15 cellular contexts compared by ENCODE assay signal in genomic region chr11:102118937-102119336, GRCh38. TPM values are rescaled to one million over a fixed set of nuclear protein-coding genes. Genes with fewer than 3 reads are reported as not detected.
DNase-seq lines count a peak whose midpoint lies in the region; ATAC-seq and TF ChIP-seq lines count a peak whose summit lies in the region.
"Had no signal": no experiment of that assay in that cellular context is flagged by ENCODE, and none has a peak within 500 bp of the region (broad histone marks: within the 10 kb centered on the region; RNA-seq: fewer than 3 reads in every experiment).

No MANE protein-coding gene starts in this region.

- H3K4me2 ChIP-seq in IMR-90 (ENCODE audit: low read depth, low read length), result peak overlapping the region; percentile 55

- peaks cover 22% of the 10 kb centered on the region for H3K9me3 Mint-ChIP-seq in endodermal cell
- H3K9me3 Mint-ChIP-seq in nephron progenitor cell, result peaks cover 25% of the 10 kb centered on the region

- H3K18ac ChIP-seq in IMR-90 (ENCODE audit: low read depth, low read length), result peak overlapping the region; percentile 1; the same call in 1 of the 2 replicates

- DNase-seq in IMR-90, result no peak
- peak; percentile 70 for DNase-seq in endodermal cell
- DNase-seq in nephron progenitor cell, result peak; percentile 31
- no peak for DNase-seq in stimulated activated naive CD4-positive, alpha-beta T cell treated with Interleukin-2 at 50 U/mL for 16 hours (lab: John Stamatoyannopoulos, UW)
- DNase-seq in suprapubic skin (ENCODE audit: low spot score in 2 of 2), result no peak
- no peak for DNase-seq in NCI-H1694 treated with DMSO at 0.1 percent for 48 hours (lab: John Stamatoyannopoulos, UW)
- DNase-seq in NCI-H2227 (lab: John Stamatoyannopoulos, UW; ENCODE audit: unreplicated experiment), result no peak
- DNase-seq: activated CD4-positive, CD25-positive, alpha-beta regulatory T cell; activated naive CD4-positive, alpha-beta T cell treated with Interleukin-2 at 50 U/mL for 16 hours; NCI-H1694; NCI-H526; Peyer's patch; stimulated activated CD4-positive, alpha-beta T cell treated with anti-CD3 and anti-CD28 coated beads, Interleukin-2, amount 100 ng/mL, for 48 hours had no signal

- intact Hi-C loops in IMR-90 (cut with micrococcal nuclease), result no loop called here

- H4K8ac ChIP-seq in IMR-90 (ENCODE audit: low read depth in 2 of 2, low read length in 2 of 2), result peak overlapping the region in 1 of 2 experiments; percentile 57; a peak in 2 of 4 replicates

- H3K27ac ChIP-seq in ACC112 (ENCODE audit: low read depth, low read length) (peak overlapping the region; percentile 72), IMR-90 (ENCODE audit: insufficient read depth, low read length) (peak overlapping the region; percentile 57), endodermal cell (ENCODE audit: low read depth, low read length) (no peak overlapping the region), suprapubic skin (no peak overlapping the region)
- H3K27ac ChIP-seq: Peyer's patch, right atrium auricular region had no signal

- dilution Hi-C loops in IMR-90 (cut with HindIII; ENCODE audit: low sequenced_read_pairs, unreplicated experiment), result no loop called here

- in situ Hi-C loops in IMR-90 (cut with MboI; ENCODE audit: low sequenced_read_pairs), result no loop called here

- TF ChIP-seq POLR2A in IMR-90 (IDR thresholded peaks at IDR 0.05; ENCODE audit: low read depth, low read length) (no peak), suprapubic skin (IDR thresholded peaks at IDR 0.05) (no peak)

- H4K20me1 ChIP-seq in IMR-90 (ENCODE audit: insufficient read depth, low read length), result peaks cover 52% of the 10 kb centered on the region

- H2AK5ac ChIP-seq in IMR-90 (ENCODE audit: low read depth, low read length), result 0 out of 2 replicates have a peak overlapping the region, but pooled peaks have one; percentile 49

- no peak overlapping the region for H2AK9ac ChIP-seq in IMR-90 (replicated peaks; ENCODE audit: low read depth, low read length, poor library complexity)

- no peak for TF ChIP-seq EP300 in suprapubic skin (IDR thresholded peaks at IDR 0.05)

- TF ChIP-seq CTCF in IMR-90 (conservative IDR thresholded peaks at IDR 0.05; ENCODE audit: low read depth, low read length) (no peak), endodermal cell (conservative IDR thresholded peaks at IDR 0.05) (no peak), nephron progenitor cell (IDR thresholded peaks at IDR 0.05) (no peak), suprapubic skin (IDR thresholded peaks at IDR 0.05) (no peak)

- peaks cover 71% of the 10 kb centered on the region for H3K4me1 ChIP-seq in ACC112 (ENCODE audit: control insufficient read depth, insufficient read depth, low read length, unreplicated experiment)
- peaks cover 26% of the 10 kb centered on the region for H3K4me1 ChIP-seq in IMR-90 (ENCODE audit: control insufficient read depth, insufficient read depth, low read length)
- peaks cover 34% of the 10 kb centered on the region for H3K4me1 ChIP-seq in endodermal cell (ENCODE audit: control insufficient read depth, insufficient read depth, low read length)
- peaks cover 61% of the 10 kb centered on the region for H3K4me1 ChIP-seq in suprapubic skin

- no peak overlapping the region for H3K56ac ChIP-seq in IMR-90 (ENCODE audit: extremely low read depth, insufficient read depth, low read length)

- CTCF ChIA-PET in IMR-90 (lab: Yijun Ruan, JAX), result interaction anchor here (0.7 to 1.5 kb wide), 2 partner anchors 21 to 727 kb away, joined by 3 to 5 read pairs; no protein-coding TSS in a partner anchor

- H4K5ac ChIP-seq in IMR-90 (ENCODE audit: low read depth, low read length), result peak overlapping the region; percentile 4; the same call in 1 of the 2 replicates

- no peak for ATAC-seq in IMR-90 (ENCODE audit: low read depth)

- no peak overlapping the region for H2AFZ ChIP-seq in ACC112 (ENCODE audit: low read length, unreplicated experiment)
- H2AFZ ChIP-seq in IMR-90 (replicated peaks; ENCODE audit: low read length, poor library complexity), result no peak overlapping the region

- peaks cover 44% of the 10 kb centered on the region for H3K36me3 Mint-ChIP-seq in endodermal cell (ENCODE audit: low read depth)
- peaks cover 47% of the 10 kb centered on the region for H3K36me3 Mint-ChIP-seq in nephron progenitor cell (ENCODE audit: low read depth)

- H2BK20ac ChIP-seq in IMR-90 (ENCODE audit: low read depth, low read length), result no peak overlapping the region

- peak overlapping the region; percentile 73 for H2BK5ac ChIP-seq in IMR-90 (ENCODE audit: low read depth, low read length, poor library complexity, severe bottlenecking)

- H3K9me1 ChIP-seq in IMR-90 (ENCODE audit: insufficient read depth, low read length), result peaks cover 11% of the 10 kb centered on the region

- 50% methylated on average over 1 of the region's 3 CpGs; no CpG with 5 or more reads in 1 of the 2 experiments for WGBS in IMR-90 (ENCODE audit: extremely low coverage in 2 of 2, insufficient read length in 1 of 2), 2 experiments
- WGBS in endodermal cell (ENCODE audit: insufficient coverage in 1 of 2, insufficient read length in 1 of 2), 2 experiments, result 6 to 14% methylated on average over 1 to 3 of the region's 3 CpGs
- 38% methylated on average over 3 of the region's 3 CpGs for WGBS in suprapubic skin

- no peak overlapping the region for H3K4me3 ChIP-seq in ACC112 (ENCODE audit: low read depth, low read length)
- H3K4me3 ChIP-seq in IMR-90 (ENCODE audit: insufficient read depth, low read depth, low read length), result no peak overlapping the region
- peak overlapping the region; percentile 76 for H3K4me3 ChIP-seq in endodermal cell (ENCODE audit: low read length)
- no peak overlapping the region for H3K4me3 ChIP-seq in suprapubic skin
- H3K4me3 ChIP-seq: Peyer's patch, right atrium auricular region had no signal

- H3K27me3 ChIP-seq in ACC112 (ENCODE audit: insufficient read depth, low read length) (no peaks in the 10 kb centered on the region), IMR-90 (ENCODE audit: control insufficient read depth, insufficient read depth, low read length) (no peaks in the 10 kb centered on the region), endodermal cell (ENCODE audit: control insufficient read depth, insufficient read depth, low read length, poor library complexity, severe bottlenecking) (no peaks in the 10 kb centered on the region), suprapubic skin (no peaks in the 10 kb centered on the region)
- H3K27me3 ChIP-seq: Peyer's patch, right atrium auricular region had no signal

- H2BK120ac ChIP-seq in IMR-90 (ENCODE audit: low read depth, low read length), result no peak overlapping the region

- H3K4me3 Mint-ChIP-seq in endodermal cell, result peak overlapping the region; percentile 97
- peak overlapping the region; percentile 71 for H3K4me3 Mint-ChIP-seq in nephron progenitor cell

- no peak for TF ChIP-seq RAD21 in IMR-90 (IDR thresholded peaks at IDR 0.05; ENCODE audit: low read length)

- 0 out of 2 replicates have a peak overlapping the region, but pooled peaks have one; percentile 16 for H3K14ac ChIP-seq in IMR-90 (replicated peaks; ENCODE audit: low read depth, low read length)

- no peak overlapping the region for H4K91ac ChIP-seq in IMR-90 (ENCODE audit: insufficient read depth, low read depth, low read length)

- peaks cover 65% of the 10 kb centered on the region for H3K4me1 Mint-ChIP-seq in endodermal cell
- H3K4me1 Mint-ChIP-seq in nephron progenitor cell, result peaks cover 72% of the 10 kb centered on the region

- H2BK15ac ChIP-seq in IMR-90 (ENCODE audit: low read depth, low read length), result peak overlapping the region; percentile 46; the same call in 1 of the 3 replicates

- BruUV-seq in IMR-90 (replicated peaks; lab: Mats Ljungman, UMichigan), result no TSS peak

- H3K9ac ChIP-seq in IMR-90 (ENCODE audit: low read depth, low read length), result no peak overlapping the region
- no peak overlapping the region for H3K9ac ChIP-seq in endodermal cell (ENCODE audit: extremely low read depth, low read length, poor library complexity, severe bottlenecking)

- H3K27ac Mint-ChIP-seq in endodermal cell (peak overlapping the region; percentile 46), nephron progenitor cell (peak overlapping the region; percentile 98)

- H3K36me3 ChIP-seq in ACC112 (ENCODE audit: insufficient read depth, low read length) (peaks cover 17% of the 10 kb centered on the region), IMR-90 (ENCODE audit: control insufficient read depth, insufficient read depth, low read length) (peaks cover 6% of the 10 kb centered on the region), endodermal cell (ENCODE audit: control insufficient read depth, insufficient read depth, low read length) (peaks cover 51% of the 10 kb centered on the region), suprapubic skin (no peaks in the 10 kb centered on the region)
- H3K36me3 ChIP-seq: Peyer's patch had no signal

- H3K79me1 ChIP-seq in IMR-90 (ENCODE audit: low read depth in 1 of 2, low read length in 2 of 2), result peaks cover 0 to 32% of the 10 kb centered on the region in 2 experiments; a peak in 2 of 4 replicates

- no peaks in the 10 kb centered on the region for H3K27me3 Mint-ChIP-seq in endodermal cell (ENCODE audit: insufficient read depth)
- peaks cover 4% of the 10 kb centered on the region for H3K27me3 Mint-ChIP-seq in nephron progenitor cell (ENCODE audit: low read depth, poor library complexity)

- no peaks in the 10 kb centered on the region for H3K9me3 ChIP-seq in IMR-90 (ENCODE audit: control insufficient read depth, insufficient read depth, low read length)
- H3K9me3 ChIP-seq in endodermal cell (ENCODE audit: control insufficient read depth, low read length), result peaks cover 20% of the 10 kb centered on the region
- no peaks in the 10 kb centered on the region for H3K9me3 ChIP-seq in suprapubic skin
- H3K9me3 ChIP-seq: Peyer's patch, right atrium auricular region had no signal

- H3K4ac ChIP-seq in IMR-90 (ENCODE audit: low read depth, low read length), result no peak overlapping the region

- POLR2A ChIA-PET in IMR-90 (lab: Charles Lee; ENCODE audit: unreplicated experiment), result no interaction called here

- peaks cover 97% of the 10 kb centered on the region for H3K79me2 ChIP-seq in ACC112 (ENCODE audit: control insufficient read depth, insufficient read depth, low read length, unreplicated experiment)

- peak overlapping the region; percentile 86; the same call in 1 of the 2 replicates for H3K23ac ChIP-seq in IMR-90 (ENCODE audit: low read depth, low read length)

TF ChIP-seq in IMR-90, 13 proteins besides CTCF, POLR2A, EP300 and RAD21 (continues in another document):
- TF ChIP-seq CHD1 (IDR thresholded peaks at IDR 0.05; ENCODE audit: low read depth, low read length), result no peak
- no peak for TF ChIP-seq MAZ (IDR thresholded peaks at IDR 0.05; ENCODE audit: borderline replicate concordance, low read depth, low read length)

RNA-seq across cellular contexts. Expression of gene YAP1, which starts 8.7 kb away (rescaled TPM):
- total RNA-seq in IMR-90 (2012; rRNA removed) (207 and 251 TPM in 2 replicates), endodermal cell (100 to 1,000 TPM; 224 to 228 TPM), suprapubic skin (100 to 1,000 TPM; 226 to 310 (median 252) TPM)
- polyA plus RNA-seq in IMR-90 (2012; rRNA removed), result 116 and 121 TPM in 2 replicates
- 43.6 and 73.6 TPM in 2 replicates for polyA plus RNA-seq in IMR-90 (2012; cell fraction: cytosol; rRNA removed)
- 55.7 and 77.4 TPM in 2 replicates for polyA plus RNA-seq in IMR-90 (2012; cell fraction: nucleus; rRNA removed; ENCODE audit: low replicate concordance)
- 132 TPM for polyA plus RNA-seq in endodermal cell (2013, experiment 1 of 2)
- polyA plus RNA-seq in endodermal cell (2013, experiment 2 of 2), result 122 TPM

Comparison
In these comparisons a context has a peak if more than half of its experiments do, and no peak if none do; other contexts are left out.
1. H3K27ac ChIP-seq: peak in ACC112 (single experiment) and IMR-90 (single experiment); none in endodermal cell (single experiment) and suprapubic skin (single experiment).
2. DNase-seq: peak in endodermal cell (single experiment) and nephron progenitor cell (single experiment); none in IMR-90 (single experiment), stimulated activated naive CD4-positive, alpha-beta T cell treated with Interleukin-2 at 50 U/mL for 16 hours (single experiment), suprapubic skin (0 of 2), NCI-H1694 treated with DMSO at 0.1 percent for 48 hours (single experiment) and NCI-H2227 (single experiment).